In the genomic region with DNA sequence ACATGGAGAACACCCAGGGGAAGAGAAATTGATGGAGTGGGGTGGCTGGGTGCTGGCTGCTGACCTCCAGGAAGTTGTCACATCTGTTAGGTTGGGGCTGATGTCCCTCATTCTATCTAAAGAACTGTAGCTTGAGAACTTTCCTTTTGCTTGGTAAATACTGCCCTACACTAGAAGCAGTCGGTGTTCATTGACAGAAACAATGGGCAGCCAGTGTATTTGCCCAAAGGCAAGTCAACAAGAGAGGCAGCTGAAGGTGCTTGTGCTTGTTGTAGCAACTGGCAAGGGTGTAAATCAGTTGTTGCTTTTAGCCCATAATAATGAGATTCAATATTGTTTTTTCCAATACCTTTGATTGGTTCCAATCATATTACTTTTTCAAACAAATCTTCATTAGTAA, we compare ENCODE assay signal across 10 cellular contexts. TPM values are rescaled to one million over a fixed set of nuclear protein-coding genes. Genes with fewer than 3 reads are reported as not detected.
A peak's percentile ranks its signal among the peaks of the same experiment; 100 is the strongest.
DNase-seq lines count a peak whose midpoint lies in the region.
"Had no signal": no experiment of that assay in that cellular context is flagged by ENCODE, and none has a peak within 500 bp of the region (broad histone marks: within the 10 kb centered on the region; RNA-seq: fewer than 3 reads in every experiment).

No MANE protein-coding gene starts in this region.

- H3K27me3 Mint-ChIP-seq in T-helper 1 cell treated with Interleukin-12 subunit alpha and Interleukin-12 subunit beta and Interleukin-4 antibody, amounts not matched to agents 30 μg/mL and 1 μg/mL, for 36 hours (ENCODE audit: low read depth): no peaks in the 10 kb centered on the region

- DNase-seq in T-helper 1 cell (no peak), NCI-H748 (lab: John Stamatoyannopoulos, UW; ENCODE audit: unreplicated experiment) (peak; percentile 75), skeletal muscle cell (ENCODE audit: low read depth) (no peak), AG20443 (ENCODE audit: low spot score) (no peak), occipital lobe (lab: John Stamatoyannopoulos, UW) (no peak), 8988T (no peak)
- DNase-seq in effector memory CD4-positive, alpha-beta T cell: no peak
- DNase-seq: activated CD4-positive, alpha-beta T cell treated with anti-CD3 and anti-CD28 coated beads for 1 hour; stimulated activated CD4-positive, alpha-beta T cell treated with anti-CD3 and anti-CD28 coated beads, Interleukin-2, amount 100 ng/mL, for 48 hours had no signal

- no peaks in the 10 kb centered on the region for H3K27me3 ChIP-seq in effector memory CD4-positive, alpha-beta T cell (replicated peaks; ENCODE audit: control insufficient read depth, insufficient read depth, low read length, poor library complexity, severe bottlenecking)

- no peaks in the 10 kb centered on the region for H3K9me3 ChIP-seq in effector memory CD4-positive, alpha-beta T cell (ENCODE audit: control insufficient read depth, low read length)

- peaks cover 60% of the 10 kb centered on the region for H3K4me1 Mint-ChIP-seq in T-helper 1 cell treated with Interleukin-12 subunit alpha and Interleukin-12 subunit beta and Interleukin-4 antibody, amounts not matched to agents 30 μg/mL and 1 μg/mL, for 36 hours (ENCODE audit: low read depth)

- no peak overlapping the region for H3K27ac ChIP-seq in effector memory CD4-positive, alpha-beta T cell (ENCODE audit: insufficient read depth, low read length, poor library complexity, severe bottlenecking)

- no peaks in the 10 kb centered on the region for H3K36me3 ChIP-seq in effector memory CD4-positive, alpha-beta T cell (ENCODE audit: control insufficient read depth, insufficient read depth, low read length)

- H3K4me1 ChIP-seq in effector memory CD4-positive, alpha-beta T cell (ENCODE audit: control insufficient read depth, insufficient read depth, low read length, poor library complexity, severe bottlenecking): peaks cover 8% of the 10 kb centered on the region

- peak overlapping the region; percentile 55 for H3K4me3 ChIP-seq in effector memory CD4-positive, alpha-beta T cell (ENCODE audit: insufficient read depth, low read depth, low read length, poor library complexity, severe bottlenecking)
- H3K4me3 ChIP-seq in skeletal muscle cell (ENCODE audit: low read depth, low read length): peak overlapping the region; percentile 61

- H3K9me3 Mint-ChIP-seq in T-helper 1 cell treated with Interleukin-12 subunit alpha and Interleukin-12 subunit beta and Interleukin-4 antibody, amounts not matched to agents 30 μg/mL and 1 μg/mL, for 36 hours: no peaks in the 10 kb centered on the region

- peak overlapping the region; percentile 93 for H3K27ac Mint-ChIP-seq in T-helper 1 cell treated with Interleukin-12 subunit alpha and Interleukin-12 subunit beta and Interleukin-4 antibody, amounts not matched to agents 30 μg/mL and 1 μg/mL, for 36 hours

- H3K36me3 Mint-ChIP-seq in T-helper 1 cell treated with Interleukin-12 subunit alpha and Interleukin-12 subunit beta and Interleukin-4 antibody, amounts not matched to agents 30 μg/mL and 1 μg/mL, for 36 hours (ENCODE audit: low read depth): peaks cover 10% of the 10 kb centered on the region

- peak overlapping the region; percentile 97 for H3K4me3 Mint-ChIP-seq in T-helper 1 cell treated with Interleukin-12 subunit alpha and Interleukin-12 subunit beta and Interleukin-4 antibody, amounts not matched to agents 30 μg/mL and 1 μg/mL, for 36 hours

RNA-seq across cellular contexts. Expression of gene TMEM154, which starts 1.0 kb away (rescaled TPM):
- total RNA-seq in occipital lobe: 0.47 TPM
